Comparison of ENCODE assay signal across 8 cellular contexts in genomic region chr2:7014201-7014640, GRCh38.
DNase-seq lines count a peak whose midpoint lies in the region; ATAC-seq, FAIRE-seq and TF ChIP-seq lines count a peak whose summit lies in the region.

No MANE protein-coding gene starts in this region.

- H3K4me1 ChIP-seq in colonic mucosa (no peaks in the 10 kb centered on the region), osteoblast (ENCODE audit: insufficient read depth, low read length) (peaks cover 19% of the 10 kb centered on the region)

- TF ChIP-seq CTCF in colonic mucosa (IDR thresholded peaks at IDR 0.05) = peak; percentile 21
- TF ChIP-seq CTCF in osteoblast (IDR thresholded peaks at IDR 0.05; ENCODE audit: extremely low read depth, low read depth, low read length) = no peak
- no peak for TF ChIP-seq CTCF in RWPE1 (conservative IDR thresholded peaks at IDR 0.05; ENCODE audit: low read depth)

- no peak overlapping the region for H3K4me3 Mint-ChIP-seq in activated CD4-positive, alpha-beta T cell treated with anti-CD3 and anti-CD28 coated beads for 36 hours

- H2AFZ ChIP-seq in osteoblast (ENCODE audit: low read length) = no peak overlapping the region

- no peak overlapping the region for H3K9ac ChIP-seq in colonic mucosa (ENCODE audit: low read depth in 2 of 2, low read length in 2 of 2)

- H3K27ac Mint-ChIP-seq in activated CD4-positive, alpha-beta T cell treated with anti-CD3 and anti-CD28 coated beads for 36 hours = peak overlapping the region; percentile 27

- H3K9me3 Mint-ChIP-seq in activated CD4-positive, alpha-beta T cell treated with anti-CD3 and anti-CD28 coated beads for 36 hours (ENCODE audit: low read depth) = no peaks in the 10 kb centered on the region

- peaks cover 16% of the 10 kb centered on the region for H3K36me3 Mint-ChIP-seq in activated CD4-positive, alpha-beta T cell treated with anti-CD3 and anti-CD28 coated beads for 36 hours (ENCODE audit: low read depth)

- no peak for FAIRE-seq in urothelium cell line (lab: Jason Lieb, UNC)

- H3K4me3 ChIP-seq in colonic mucosa = no peak overlapping the region
- H3K4me3 ChIP-seq in osteoblast (ENCODE audit: insufficient read depth, low read length) = no peak overlapping the region

- no peaks in the 10 kb centered on the region for H3K27me3 ChIP-seq in colonic mucosa
- no peaks in the 10 kb centered on the region for H3K27me3 ChIP-seq in osteoblast (ENCODE audit: insufficient read depth, low read length)

- no peaks in the 10 kb centered on the region for H3K79me2 ChIP-seq in osteoblast (ENCODE audit: insufficient read depth, low read length)

- H3K4me2 ChIP-seq in osteoblast (ENCODE audit: insufficient read depth, low read length) = no peak overlapping the region

- H3K9me3 ChIP-seq in colonic mucosa = no peaks in the 10 kb centered on the region
- H3K9me3 ChIP-seq in osteoblast (ENCODE audit: low read depth, low read length) = no peaks in the 10 kb centered on the region

- peak; percentile 43 for DNase-seq in activated CD4-positive, alpha-beta T cell treated with anti-CD3 and anti-CD28 coated beads for 36 hours
- DNase-seq in activated CD4-positive, alpha-beta T cell treated with anti-CD3 and anti-CD28 coated beads for 1 hour = no peak
- DNase-seq in SHP77 (lab: John Stamatoyannopoulos, UW) = peak; percentile 52 to 84
- no peak for DNase-seq in colonic mucosa
- no peak for DNase-seq in osteoblast (ENCODE audit: insufficient read length, low spot score, missing footprints)
- no peak for DNase-seq in urothelium cell line (ENCODE audit: low spot score)
- DNase-seq in RWPE1 (ENCODE audit: low spot score) = no peak

- H3K27me3 Mint-ChIP-seq in activated CD4-positive, alpha-beta T cell treated with anti-CD3 and anti-CD28 coated beads for 36 hours = no peaks in the 10 kb centered on the region

- POLR2A ChIA-PET in activated CD4-positive, alpha-beta T cell treated with anti-CD3 and anti-CD28 coated beads for 36 hours (lab: Charles Lee) = no interaction called here
- POLR2A ChIA-PET in RWPE1 (lab: Yijun Ruan, JAX; ENCODE audit: low non-redundant PET) = no interaction called here

- intact Hi-C loops in activated CD4-positive, alpha-beta T cell treated with anti-CD3 and anti-CD28 coated beads for 36 hours (cut with DNase I, micrococcal nuclease) = loop anchor here (1.0 to 5.0 kb wide), 2 partner anchors 102 to 117 kb away; no protein-coding TSS in a partner anchor
- intact Hi-C loops in colonic mucosa (cut with DNase I) = no loop called here

- no peaks in the 10 kb centered on the region for H4K20me1 ChIP-seq in osteoblast (ENCODE audit: insufficient read depth, low read length)

- CTCF ChIA-PET in activated CD4-positive, alpha-beta T cell treated with anti-CD3 and anti-CD28 coated beads for 36 hours (lab: Charles Lee) = interaction anchor here (0.6 to 3.2 kb wide), 19 partner anchors 9 to 189 kb away, joined by 3 to 17 read pairs (median 4); partner anchors contain the start of gene CMPK2
- CTCF ChIA-PET in RWPE1 (lab: Yijun Ruan, JAX) = interaction anchor here (0.7 kb wide), 1 partner anchor 46 kb away, joined by 3 read pairs; no protein-coding TSS in a partner anchor

- ATAC-seq in activated CD4-positive, alpha-beta T cell treated with anti-CD3 and anti-CD28 coated beads for 36 hours = peak; percentile 39
- peak; percentile 66 for ATAC-seq in HG02852 (IDR thresholded peaks at IDR 0.05; ENCODE audit: unreplicated experiment)

- H3K36me3 ChIP-seq in colonic mucosa (no peaks in the 10 kb centered on the region), osteoblast (ENCODE audit: insufficient read depth, low read length) (no peaks in the 10 kb centered on the region)

- no peak overlapping the region for H3K27ac ChIP-seq in colonic mucosa
- H3K27ac ChIP-seq in osteoblast (ENCODE audit: low read depth, low read length) = peak overlapping the region; percentile 23
- H3K27ac ChIP-seq in RWPE1 = no peak overlapping the region

- H3K4me1 Mint-ChIP-seq in activated CD4-positive, alpha-beta T cell treated with anti-CD3 and anti-CD28 coated beads for 36 hours = peaks cover 40% of the 10 kb centered on the region

Comparison
In these comparisons a context has a peak if more than half of its experiments do, and no peak if none do; other contexts are left out.
1. DNase-seq: peak in activated CD4-positive, alpha-beta T cell treated with anti-CD3 and anti-CD28 coated beads for 36 hours (single experiment) and SHP77 (2 of 2); none in activated CD4-positive, alpha-beta T cell treated with anti-CD3 and anti-CD28 coated beads for 1 hour (single experiment), colonic mucosa (single experiment), osteoblast (single experiment), urothelium cell line (single experiment) and RWPE1 (single experiment).